1 cellular context compared by ENCODE assay signal in genomic region chr3:129490273-129490675, GRCh38.
A peak's percentile ranks its signal among the peaks of the same experiment; 100 is the strongest.
TF ChIP-seq lines count a peak whose summit lies in the region.

No MANE protein-coding gene starts in this region.

TF ChIP-seq in SK-N-SH, 30 proteins besides CTCF, POLR2A, EP300 and RAD21 (continued from another document):
- TF ChIP-seq REST (IDR thresholded peaks at IDR 0.05; ENCODE audit: low read depth, low read length): no peak
- TF ChIP-seq SMC3 (IDR thresholded peaks at IDR 0.05; ENCODE audit: low read depth, low read length): peak; percentile 97
- TF ChIP-seq USF2 (IDR thresholded peaks at IDR 0.05; ENCODE audit: borderline replicate concordance, low read depth, low read length): no peak
- no peak for TF ChIP-seq RXRA (IDR thresholded peaks at IDR 0.05; ENCODE audit: borderline replicate concordance, low read depth)
- TF ChIP-seq YY1 (IDR thresholded peaks at IDR 0.05; ENCODE audit: low read depth): no peak
- peak; percentile 34 for TF ChIP-seq CHD2 (IDR thresholded peaks at IDR 0.05; ENCODE audit: low read length, partially characterized antibody)
- 0 out of 2 replicates have a peak, but pooled peaks have one; percentile 19 for TF ChIP-seq MAX (IDR thresholded peaks at IDR 0.05; ENCODE audit: low read depth)
- no peak for TF ChIP-seq FOXJ3 (CRISPR knock-in tag; IDR thresholded peaks at IDR 0.05)
- TF ChIP-seq USF1 (IDR thresholded peaks at IDR 0.05; ENCODE audit: borderline replicate concordance, low read depth): 0 out of 2 replicates have a peak, but pooled peaks have one; percentile 5
- TF ChIP-seq ZBTB33 (IDR thresholded peaks at IDR 0.05; ENCODE audit: borderline replicate concordance, low read depth): no peak
- TF ChIP-seq RCOR1 (IDR thresholded peaks at IDR 0.05; ENCODE audit: low read length): 0 out of 2 replicates have a peak, but pooled peaks have one; percentile 46
- TF ChIP-seq GATA2 (CRISPR knock-in tag; IDR thresholded peaks at IDR 0.05): no peak
- no peak for TF ChIP-seq FOSL2 (IDR thresholded peaks at IDR 0.05; ENCODE audit: borderline replicate concordance, low read depth)
- TF ChIP-seq POLR2AphosphoS5 (IDR thresholded peaks at IDR 0.05; ENCODE audit: low read depth, low read length): no peak
- TF ChIP-seq EZH2phosphoT487 (IDR thresholded peaks at IDR 0.05; ENCODE audit: borderline replicate concordance, low read depth): no peak
